ENCODE assay signal across 15 cellular contexts in the genomic region with DNA sequence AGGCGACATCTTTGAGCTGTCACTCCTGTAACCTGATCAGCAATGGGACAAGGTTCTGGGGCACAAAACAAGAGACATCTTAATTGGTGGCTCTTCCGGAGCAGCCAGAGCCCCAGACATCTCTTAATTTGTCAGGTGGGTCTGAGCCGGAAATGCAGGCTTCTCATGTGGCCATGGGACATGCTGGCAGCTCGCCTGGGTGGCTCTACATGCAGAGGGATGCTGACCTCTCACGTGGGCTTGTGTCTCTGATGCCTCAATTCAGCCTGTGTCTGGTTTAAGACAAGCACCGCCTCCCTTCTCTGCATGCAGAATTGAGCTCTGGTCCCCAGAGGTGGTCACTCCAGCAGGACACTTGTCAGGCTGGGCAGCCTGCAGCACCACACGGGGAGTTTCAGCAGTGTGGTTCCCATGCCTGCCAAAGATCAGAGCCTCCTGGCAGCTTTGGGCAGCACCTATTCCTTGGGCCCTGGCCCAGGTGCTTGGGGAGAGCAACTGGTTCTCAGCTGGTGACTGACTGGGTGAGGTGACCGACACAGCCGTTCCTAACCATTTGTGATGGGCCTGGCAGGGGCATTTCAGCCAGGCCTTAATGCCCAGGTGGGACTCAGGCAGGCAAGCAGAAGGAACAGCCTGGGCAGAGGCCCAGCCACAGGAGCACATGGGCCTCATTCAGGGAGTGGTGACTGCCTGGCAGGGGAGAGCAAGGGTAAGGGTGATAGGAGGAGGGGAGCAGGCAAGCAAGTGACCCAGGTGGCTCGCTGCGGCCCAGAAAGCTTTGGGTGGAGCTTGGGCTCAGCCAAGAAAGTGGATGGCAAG. TPM values are rescaled to one million over a fixed set of nuclear protein-coding genes. Genes with fewer than 3 reads are reported as not detected.
A peak's percentile ranks its signal among the peaks of the same experiment; 100 is the strongest.
DNase-seq lines count a peak whose midpoint lies in the region; ATAC-seq and TF ChIP-seq lines count a peak whose summit lies in the region.
"Had no signal": no experiment of that assay in that cellular context is flagged by ENCODE, and none has a peak within 500 bp of the region (broad histone marks: within the 10 kb centered on the region; RNA-seq: fewer than 3 reads in every experiment).

No MANE protein-coding gene starts in this region.

- TF ChIP-seq EP300 in SK-N-SH (IDR thresholded peaks at IDR 0.05; ENCODE audit: borderline replicate concordance in 1 of 2, low read depth in 1 of 2, low read length in 1 of 2) = no peak

- no peaks in the 10 kb centered on the region for H3K79me2 ChIP-seq in SK-N-SH (ENCODE audit: insufficient read depth)

- H3K36me3 ChIP-seq in SK-N-SH (replicated peaks in 1 of 2; ENCODE audit: control insufficient read depth in 1 of 2, insufficient read depth in 2 of 2, low read length in 1 of 2) (no peaks in the 10 kb centered on the region), H7 (replicated peaks; ENCODE audit: control insufficient read depth, insufficient read depth, low read length) (no peaks in the 10 kb centered on the region)

- ATAC-seq in SK-N-SH treated with all-trans-retinoic acid at 6 μM for 48 hours (no peak), sciatic nerve (no peak), GM19455 (IDR thresholded peaks at IDR 0.05; ENCODE audit: unreplicated experiment) (no peak)
- ATAC-seq: foreskin keratinocyte had no signal

- WGBS in SK-N-SH (ENCODE audit: low lambda C conversion rate) = 42% methylated on average over 5 of the region's 11 CpGs

- no peak overlapping the region for H2AFZ ChIP-seq in SK-N-SH (ENCODE audit: low read depth)
- H2AFZ ChIP-seq: PC-9 had no signal

- POLR2A ChIA-PET in SK-N-SH (lab: Yijun Ruan, JAX) = no interaction called here

- no peak overlapping the region for H3K4me2 ChIP-seq in SK-N-SH
- H3K4me2 ChIP-seq: PC-9 had no signal

- CTCF ChIA-PET in SK-N-SH (lab: Yijun Ruan, JAX) = interaction anchor here (0.9 to 2.7 kb wide), 4 partner anchors 12 to 130 kb away, joined by 3 to 17 read pairs (median 7); no protein-coding TSS in a partner anchor

- H3K4me1 ChIP-seq in SK-N-SH (ENCODE audit: control insufficient read depth in 1 of 2, insufficient read depth in 2 of 2, low read depth in 1 of 2, low read length in 1 of 2) = peaks cover 0 to 20% of the 10 kb centered on the region in 2 experiments; a peak in 1 of 4 replicates
- H3K4me1 ChIP-seq: foreskin keratinocyte had no signal

- H3K9me2 ChIP-seq in SK-N-SH = no peaks in the 10 kb centered on the region

- H3K27me3 ChIP-seq in SK-N-SH (ENCODE audit: insufficient read depth) = no peaks in the 10 kb centered on the region
- H3K27me3 ChIP-seq in H7 (ENCODE audit: control insufficient read depth, insufficient read depth, low read length) = no peaks in the 10 kb centered on the region
- H3K27me3 ChIP-seq: foreskin keratinocyte had no signal

- H3K4me3 ChIP-seq in SK-N-SH (ENCODE audit: low read depth in 2 of 2, low read length in 1 of 2) = no peak overlapping the region
- no peak overlapping the region for H3K4me3 ChIP-seq in H7 (ENCODE audit: insufficient read depth, low read depth, low read length)
- H3K4me3 ChIP-seq: PC-9, skin epidermis had no signal

- H3K9ac ChIP-seq in SK-N-SH = no peak overlapping the region

- no peaks in the 10 kb centered on the region for H3K9me3 ChIP-seq in SK-N-SH

- no peaks in the 10 kb centered on the region for H3F3A ChIP-seq in SK-N-SH (replicated peaks; ENCODE audit: insufficient read depth)

- DNase-seq in SK-N-SH = peak; percentile 56
- peak; percentile 28 for DNase-seq in H7
- DNase-seq in ecto neural progenitor cell (ENCODE audit: low spot score) = peak; percentile 43
- peak; percentile 45 for DNase-seq in sciatic nerve (ENCODE audit: low spot score)
- DNase-seq in SHP77 treated with DMSO at 0.1 percent for 48 hours (lab: John Stamatoyannopoulos, UW) = no peak
- DNase-seq in NCI-H2081 treated with DMSO at 0.1 percent for 48 hours (lab: John Stamatoyannopoulos, UW) = no peak
- DNase-seq: activated naive CD8-positive, alpha-beta T cell treated with anti-CD3 and anti-CD28 coated beads for 36 hours; foreskin keratinocyte; IMR-90; NCI-H226; PC-9 had no signal

- TF ChIP-seq RAD21 in SK-N-SH (IDR thresholded peaks at IDR 0.05; ENCODE audit: low read length) = no peak

- TF ChIP-seq CTCF in SK-N-SH (IDR thresholded peaks at IDR 0.05) = no peak

- intact Hi-C loops in sciatic nerve (cut with DNase I) = no loop called here

- H4K20me1 ChIP-seq in SK-N-SH (ENCODE audit: insufficient read depth) = no peaks in the 10 kb centered on the region

- H3K27ac ChIP-seq in SK-N-SH (ENCODE audit: low read depth in 2 of 2, low read length in 1 of 2) = peak overlapping the region in 1 of 2 experiments; percentile 56; a peak in 2 of 4 replicates
- H3K27ac ChIP-seq: foreskin keratinocyte, PC-9, skin epidermis had no signal

TF ChIP-seq in SK-N-SH, 30 proteins besides CTCF, POLR2A, EP300 and RAD21 (continues in another document):
- TF ChIP-seq, protein P1, sequence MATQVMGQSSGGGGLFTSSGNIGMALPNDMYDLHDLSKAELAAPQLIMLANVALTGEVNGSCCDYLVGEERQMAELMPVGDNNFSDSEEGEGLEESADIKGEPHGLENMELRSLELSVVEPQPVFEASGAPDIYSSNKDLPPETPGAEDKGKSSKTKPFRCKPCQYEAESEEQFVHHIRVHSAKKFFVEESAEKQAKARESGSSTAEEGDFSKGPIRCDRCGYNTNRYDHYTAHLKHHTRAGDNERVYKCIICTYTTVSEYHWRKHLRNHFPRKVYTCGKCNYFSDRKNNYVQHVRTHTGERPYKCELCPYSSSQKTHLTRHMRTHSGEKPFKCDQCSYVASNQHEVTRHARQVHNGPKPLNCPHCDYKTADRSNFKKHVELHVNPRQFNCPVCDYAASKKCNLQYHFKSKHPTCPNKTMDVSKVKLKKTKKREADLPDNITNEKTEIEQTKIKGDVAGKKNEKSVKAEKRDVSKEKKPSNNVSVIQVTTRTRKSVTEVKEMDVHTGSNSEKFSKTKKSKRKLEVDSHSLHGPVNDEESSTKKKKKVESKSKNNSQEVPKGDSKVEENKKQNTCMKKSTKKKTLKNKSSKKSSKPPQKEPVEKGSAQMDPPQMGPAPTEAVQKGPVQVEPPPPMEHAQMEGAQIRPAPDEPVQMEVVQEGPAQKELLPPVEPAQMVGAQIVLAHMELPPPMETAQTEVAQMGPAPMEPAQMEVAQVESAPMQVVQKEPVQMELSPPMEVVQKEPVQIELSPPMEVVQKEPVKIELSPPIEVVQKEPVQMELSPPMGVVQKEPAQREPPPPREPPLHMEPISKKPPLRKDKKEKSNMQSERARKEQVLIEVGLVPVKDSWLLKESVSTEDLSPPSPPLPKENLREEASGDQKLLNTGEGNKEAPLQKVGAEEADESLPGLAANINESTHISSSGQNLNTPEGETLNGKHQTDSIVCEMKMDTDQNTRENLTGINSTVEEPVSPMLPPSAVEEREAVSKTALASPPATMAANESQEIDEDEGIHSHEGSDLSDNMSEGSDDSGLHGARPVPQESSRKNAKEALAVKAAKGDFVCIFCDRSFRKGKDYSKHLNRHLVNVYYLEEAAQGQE (IDR thresholded peaks at IDR 0.05; ENCODE audit: low read depth, low read length) = no peak
- TF ChIP-seq, protein P2, sequence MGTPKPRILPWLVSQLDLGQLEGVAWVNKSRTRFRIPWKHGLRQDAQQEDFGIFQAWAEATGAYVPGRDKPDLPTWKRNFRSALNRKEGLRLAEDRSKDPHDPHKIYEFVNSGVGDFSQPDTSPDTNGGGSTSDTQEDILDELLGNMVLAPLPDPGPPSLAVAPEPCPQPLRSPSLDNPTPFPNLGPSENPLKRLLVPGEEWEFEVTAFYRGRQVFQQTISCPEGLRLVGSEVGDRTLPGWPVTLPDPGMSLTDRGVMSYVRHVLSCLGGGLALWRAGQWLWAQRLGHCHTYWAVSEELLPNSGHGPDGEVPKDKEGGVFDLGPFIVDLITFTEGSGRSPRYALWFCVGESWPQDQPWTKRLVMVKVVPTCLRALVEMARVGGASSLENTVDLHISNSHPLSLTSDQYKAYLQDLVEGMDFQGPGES (IDR thresholded peaks at IDR 0.05; ENCODE audit: low read depth, low read length) = no peak

TF ChIP-seq in SK-N-SH treated with all-trans-retinoic acid at 6 μM for 48 hours, 23 proteins besides CTCF, POLR2A, EP300 and RAD21:
- TF ChIP-seq PPARA (CRISPR knock-in tag; IDR thresholded peaks at IDR 0.05; ENCODE audit: borderline replicate concordance) (no peak), ZNF70 (CRISPR knock-in tag; IDR thresholded peaks at IDR 0.05) (no peak), BACH2 (CRISPR knock-in tag; IDR thresholded peaks at IDR 0.05; ENCODE audit: borderline replicate concordance) (no peak), SNAI2 (CRISPR knock-in tag; IDR thresholded peaks at IDR 0.05) (no peak), ARNTL (CRISPR knock-in tag; IDR thresholded peaks at IDR 0.05; ENCODE audit: borderline replicate concordance, low read depth) (no peak), ISL1 (CRISPR knock-in tag; IDR thresholded peaks at IDR 0.05) (no peak), ZFP30 (CRISPR knock-in tag; IDR thresholded peaks at IDR 0.05) (no peak), ZNF565 (CRISPR knock-in tag; conservative IDR thresholded peaks at IDR 0.05; ENCODE audit: low read depth) (no peak)
- TF ChIP-seq, protein P3, sequence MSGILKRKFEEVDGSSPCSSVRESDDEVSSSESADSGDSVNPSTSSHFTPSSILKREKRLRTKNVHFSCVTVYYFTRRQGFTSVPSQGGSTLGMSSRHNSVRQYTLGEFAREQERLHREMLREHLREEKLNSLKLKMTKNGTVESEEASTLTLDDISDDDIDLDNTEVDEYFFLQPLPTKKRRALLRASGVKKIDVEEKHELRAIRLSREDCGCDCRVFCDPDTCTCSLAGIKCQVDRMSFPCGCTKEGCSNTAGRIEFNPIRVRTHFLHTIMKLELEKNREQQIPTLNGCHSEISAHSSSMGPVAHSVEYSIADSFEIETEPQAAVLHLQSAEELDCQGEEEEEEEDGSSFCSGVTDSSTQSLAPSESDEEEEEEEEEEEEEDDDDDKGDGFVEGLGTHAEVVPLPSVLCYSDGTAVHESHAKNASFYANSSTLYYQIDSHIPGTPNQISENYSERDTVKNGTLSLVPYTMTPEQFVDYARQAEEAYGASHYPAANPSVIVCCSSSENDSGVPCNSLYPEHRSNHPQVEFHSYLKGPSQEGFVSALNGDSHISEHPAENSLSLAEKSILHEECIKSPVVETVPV (CRISPR knock-in tag; IDR thresholded peaks at IDR 0.05) = no peak

RNA-seq across cellular contexts. Expression of a gene that starts 53.4 kb away (rescaled TPM):
- polyA plus RNA-seq in SK-N-SH (2012; rRNA removed) = 0.11 and 0.20 TPM in 2 replicates
- polyA plus RNA-seq in SK-N-SH (2012; cell fraction: cytosol; rRNA removed) = 0.12 and 0.24 TPM in 2 replicates
- 0.07 and 0.11 TPM in 2 replicates for polyA plus RNA-seq in SK-N-SH (2012; cell fraction: nucleus; rRNA removed)
- total RNA-seq in H7 (2014; rRNA removed; shearing (Covaris generic)) = 2.0 and 4.4 TPM in 2 replicates
- not detected for total RNA-seq in sciatic nerve
- total RNA-seq: activated B cell treated with CpG ODN at 0.5 μM for 24 hours; activated naive CD8-positive, alpha-beta T cell treated with anti-CD3 and anti-CD28 coated beads for 36 hours; foreskin keratinocyte; IMR-90; PC-9 had no signal
- polyA plus RNA-seq: foreskin keratinocyte, IMR-90 had no signal

Comparison
In these comparisons a context has a peak if more than half of its experiments do, and no peak if none do; other contexts are left out.
1. DNase-seq: peak in SK-N-SH (single experiment), H7 (single experiment), ecto neural progenitor cell (single experiment) and sciatic nerve (single experiment); none in SHP77 treated with DMSO at 0.1 percent for 48 hours (single experiment) and NCI-H2081 treated with DMSO at 0.1 percent for 48 hours (single experiment).